Comparison of ENCODE assay signal across 24 cellular contexts in the genomic region with DNA sequence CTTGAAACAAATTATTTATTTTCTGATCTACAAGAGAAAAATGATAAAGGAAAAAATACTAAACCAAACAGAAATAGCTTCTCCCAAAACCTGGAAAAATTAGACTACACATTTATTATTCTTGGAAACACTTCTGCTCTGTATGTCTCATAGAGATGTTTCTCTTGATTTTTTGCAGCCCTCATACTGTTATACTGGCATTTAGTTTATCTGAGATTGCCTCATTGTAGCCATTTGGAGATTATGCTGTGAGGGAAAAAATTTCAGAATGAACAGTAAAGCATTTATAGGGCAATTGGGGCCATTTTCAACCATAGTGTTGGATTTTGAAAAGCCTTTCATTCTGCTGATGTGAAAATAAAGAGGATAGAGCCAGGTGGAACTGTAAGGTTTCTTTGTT.
"Had no signal": no experiment of that assay in that cellular context is flagged by ENCODE, and none has a peak within 500 bp of the region (broad histone marks: within the 10 kb centered on the region; RNA-seq: fewer than 3 reads in every experiment).

No MANE protein-coding gene starts in this region.

- H3K4me3 ChIP-seq: coronary artery, esophagus squamous epithelium, heart right ventricle, left lung, mucosa of descending colon, neural progenitor cell, ovary, psoas muscle, sigmoid colon, suprapubic skin, thyroid gland had no signal

- DNase-seq: effector memory CD8-positive, alpha-beta T cell; erythroblast; esophagus squamous epithelium; foreskin keratinocyte; glutamatergic neuron; heart right ventricle; hippocampal formation; left cardiac atrium; left lung; mesenchymal stem cell; mucosa of descending colon; naive B cell; ovary; posterior cingulate gyrus; psoas muscle; right cardiac atrium; sigmoid colon; stimulated activated CD4-positive, alpha-beta T cell treated with anti-CD3 and anti-CD28 coated beads, Interleukin-2, amount 100 ng/mL, for 24 hours; stimulated activated CD4-positive, alpha-beta T cell treated with anti-CD3 and anti-CD28 coated beads, Interleukin-4, amount 100 ng/mL, for 4 hours; stimulated activated naive CD8-positive, alpha-beta T cell treated with anti-CD3 and anti-CD28 coated beads, Interleukin-15, Interleukin-2, amounts not matched to agents 100 U/mL and 50 U/mL, for 24 hours; thyroid gland had no signal
